16 cellular contexts compared by ENCODE assay signal in genomic region chr3:152350139-152350538, GRCh38.
DNase-seq lines count a peak whose midpoint lies in the region; ATAC-seq and TF ChIP-seq lines count a peak whose summit lies in the region.
"Had no signal": no experiment of that assay in that cellular context is flagged by ENCODE, and none has a peak within 500 bp of the region (broad histone marks: within the 10 kb centered on the region; RNA-seq: fewer than 3 reads in every experiment).

No MANE protein-coding gene starts in this region.

- no peaks in the 10 kb centered on the region for H3K27me3 Mint-ChIP-seq in activated CD8-positive, alpha-beta T cell treated with anti-CD3 and anti-CD28 coated beads for 36 hours
- no peaks in the 10 kb centered on the region for H3K27me3 Mint-ChIP-seq in activated CD8-positive, alpha-beta T cell treated with anti-CD3 and anti-CD28 coated beads, Interleukin-2, amount 10 ng/mL, durations not matched to agents 7 days and 5 days (ENCODE audit: low read depth)
- H3K27me3 Mint-ChIP-seq: CD4-positive, alpha-beta memory T cell; effector memory CD8-positive, alpha-beta T cell had no signal

- TF ChIP-seq CTCF in activated CD8-positive, alpha-beta T cell treated with anti-CD3 and anti-CD28 coated beads for 36 hours (IDR thresholded peaks at IDR 0.05) = no peak
- no peak for TF ChIP-seq CTCF in RWPE1 (conservative IDR thresholded peaks at IDR 0.05; ENCODE audit: low read depth)
- TF ChIP-seq CTCF in fibroblast of the aortic adventitia (IDR thresholded peaks at IDR 0.05; ENCODE audit: insufficient read depth, low read length) = no peak
- no peak for TF ChIP-seq CTCF in tibial artery (IDR thresholded peaks at IDR 0.05)
- TF ChIP-seq CTCF in GM10266 (IDR thresholded peaks at IDR 0.05; ENCODE audit: control insufficient read depth, insufficient read depth, low read depth, missing control alignments) = no peak

- H3K4me1 ChIP-seq in tibial artery = peaks cover 0 to 97% (median 32%) of the 10 kb centered on the region in 4 donors

- no peak overlapping the region for H3K27ac Mint-ChIP-seq in activated CD8-positive, alpha-beta T cell treated with anti-CD3 and anti-CD28 coated beads for 36 hours
- H3K27ac Mint-ChIP-seq in activated CD8-positive, alpha-beta T cell treated with anti-CD3 and anti-CD28 coated beads, Interleukin-2, amount 10 ng/mL, durations not matched to agents 7 days and 5 days = no peak overlapping the region
- H3K27ac Mint-ChIP-seq: effector memory CD8-positive, alpha-beta T cell had no signal

- intact Hi-C loops in activated CD8-positive, alpha-beta T cell treated with anti-CD3 and anti-CD28 coated beads for 36 hours (cut with micrococcal nuclease) = no loop called here
- intact Hi-C loops in tibial artery (cut with DNase I; ENCODE audit: low total_unique reads) (no loop called here), Right ventricle myocardium inferior (cut with DNase I) (no loop called here)

- H3K4me3 ChIP-seq in fibroblast of the aortic adventitia (ENCODE audit: low read depth, low read length) = no peak overlapping the region
- H3K4me3 ChIP-seq in tibial artery = no peak overlapping the region
- H3K4me3 ChIP-seq: left ventricle myocardium inferior had no signal

- CTCF ChIA-PET in activated CD8-positive, alpha-beta T cell treated with anti-CD3 and anti-CD28 coated beads for 36 hours (lab: Charles Lee) = interaction anchor here (0.6 kb wide), 1 partner anchor 87 kb away, joined by 3 read pairs; no protein-coding TSS in a partner anchor
- CTCF ChIA-PET in activated CD8-positive, alpha-beta T cell treated with anti-CD3 and anti-CD28 coated beads, Interleukin-2, amount 10 ng/mL, durations not matched to agents 7 days and 5 days (lab: Charles Lee) = no interaction called here
- CTCF ChIA-PET in RWPE1 (lab: Yijun Ruan, JAX) = no interaction called here

- DNase-seq in activated CD8-positive, alpha-beta T cell treated with anti-CD3 and anti-CD28 coated beads for 36 hours = no peak
- no peak for DNase-seq in activated CD8-positive, alpha-beta T cell treated with anti-CD3 and anti-CD28 coated beads, Interleukin-2, amount 10 ng/mL, durations not matched to agents 7 days and 5 days
- peak; percentile 39 for DNase-seq in RWPE1 (ENCODE audit: low spot score)
- peak; percentile 35 for DNase-seq in fibroblast of the aortic adventitia (ENCODE audit: low read depth)
- DNase-seq in tibial artery = no peak
- no peak for DNase-seq in GM10266 (ENCODE audit: extremely low spot score)
- DNase-seq in Right ventricle myocardium inferior (ENCODE audit: missing footprints) = no peak
- no peak for DNase-seq in 8988T
- DNase-seq: CD4-positive, alpha-beta memory T cell; cerebellar nuclear complex; effector memory CD8-positive, alpha-beta T cell; left ventricle myocardium inferior; NCI-H2081; NCI-H524; posterior cingulate gyrus; stimulated activated naive CD8-positive, alpha-beta T cell treated with anti-CD3 and anti-CD28 coated beads, Interleukin-15, Interleukin-2, amounts not matched to agents 100 U/mL and 50 U/mL, for 24 hours had no signal

- peaks cover 41% of the 10 kb centered on the region for H3K36me3 Mint-ChIP-seq in activated CD8-positive, alpha-beta T cell treated with anti-CD3 and anti-CD28 coated beads for 36 hours (ENCODE audit: low read depth)
- H3K36me3 Mint-ChIP-seq in activated CD8-positive, alpha-beta T cell treated with anti-CD3 and anti-CD28 coated beads, Interleukin-2, amount 10 ng/mL, durations not matched to agents 7 days and 5 days (ENCODE audit: low read depth) = peaks cover 47% of the 10 kb centered on the region

- POLR2A ChIA-PET in activated CD8-positive, alpha-beta T cell treated with anti-CD3 and anti-CD28 coated beads for 36 hours (lab: Charles Lee) = no interaction called here
- POLR2A ChIA-PET in activated CD8-positive, alpha-beta T cell treated with anti-CD3 and anti-CD28 coated beads, Interleukin-2, amount 10 ng/mL, durations not matched to agents 7 days and 5 days (lab: Charles Lee) = no interaction called here
- POLR2A ChIA-PET in RWPE1 (lab: Yijun Ruan, JAX; ENCODE audit: low non-redundant PET) = no interaction called here

- no peaks in the 10 kb centered on the region for H3K36me3 ChIP-seq in tibial artery
- H3K36me3 ChIP-seq: left ventricle myocardium inferior had no signal

- H3K27me3 ChIP-seq in tibial artery = no peaks in the 10 kb centered on the region

- H3K27ac ChIP-seq in RWPE1 (no peak overlapping the region), tibial artery (peak overlapping the region; percentile 20)

- no peaks in the 10 kb centered on the region for H3K9me3 Mint-ChIP-seq in activated CD8-positive, alpha-beta T cell treated with anti-CD3 and anti-CD28 coated beads for 36 hours
- H3K9me3 Mint-ChIP-seq in activated CD8-positive, alpha-beta T cell treated with anti-CD3 and anti-CD28 coated beads, Interleukin-2, amount 10 ng/mL, durations not matched to agents 7 days and 5 days (ENCODE audit: insufficient read depth) = no peaks in the 10 kb centered on the region
- H3K9me3 Mint-ChIP-seq: CD4-positive, alpha-beta memory T cell; effector memory CD8-positive, alpha-beta T cell had no signal

- ATAC-seq in activated CD8-positive, alpha-beta T cell treated with anti-CD3 and anti-CD28 coated beads for 36 hours = peak; percentile 37
- no peak for ATAC-seq in activated CD8-positive, alpha-beta T cell treated with anti-CD3 and anti-CD28 coated beads, Interleukin-2, amount 10 ng/mL, durations not matched to agents 7 days and 5 days
- ATAC-seq in Right ventricle myocardium inferior = no peak
- ATAC-seq: effector memory CD8-positive, alpha-beta T cell; stimulated activated naive CD8-positive, alpha-beta T cell treated with anti-CD3 and anti-CD28 coated beads, Interleukin-15, Interleukin-2, amounts not matched to agents 100 U/mL and 50 U/mL, for 24 hours had no signal

- H3K9me3 ChIP-seq in tibial artery = no peaks in the 10 kb centered on the region
- H3K9me3 ChIP-seq: left ventricle myocardium inferior had no signal

- peaks cover 40% of the 10 kb centered on the region for H3K4me1 Mint-ChIP-seq in activated CD8-positive, alpha-beta T cell treated with anti-CD3 and anti-CD28 coated beads for 36 hours (ENCODE audit: low read depth)
- H3K4me1 Mint-ChIP-seq in activated CD8-positive, alpha-beta T cell treated with anti-CD3 and anti-CD28 coated beads, Interleukin-2, amount 10 ng/mL, durations not matched to agents 7 days and 5 days (ENCODE audit: low read depth) = peaks cover 34% of the 10 kb centered on the region

- H3K4me3 Mint-ChIP-seq in activated CD8-positive, alpha-beta T cell treated with anti-CD3 and anti-CD28 coated beads for 36 hours = no peak overlapping the region
- no peak overlapping the region for H3K4me3 Mint-ChIP-seq in activated CD8-positive, alpha-beta T cell treated with anti-CD3 and anti-CD28 coated beads, Interleukin-2, amount 10 ng/mL, durations not matched to agents 7 days and 5 days
- H3K4me3 Mint-ChIP-seq: effector memory CD8-positive, alpha-beta T cell had no signal

Comparison
In these comparisons a context has a peak if more than half of its experiments do, and no peak if none do; other contexts are left out.
1. DNase-seq: peak in RWPE1 (single experiment) and fibroblast of the aortic adventitia (single experiment); none in activated CD8-positive, alpha-beta T cell treated with anti-CD3 and anti-CD28 coated beads for 36 hours (single experiment), activated CD8-positive, alpha-beta T cell treated with anti-CD3 and anti-CD28 coated beads, Interleukin-2, amount 10 ng/mL, durations not matched to agents 7 days and 5 days (single experiment), tibial artery (0 of 2), GM10266 (single experiment), Right ventricle myocardium inferior (single experiment) and 8988T (single experiment).